Comparison of ENCODE assay signal across 1 cellular context in the genomic region with DNA sequence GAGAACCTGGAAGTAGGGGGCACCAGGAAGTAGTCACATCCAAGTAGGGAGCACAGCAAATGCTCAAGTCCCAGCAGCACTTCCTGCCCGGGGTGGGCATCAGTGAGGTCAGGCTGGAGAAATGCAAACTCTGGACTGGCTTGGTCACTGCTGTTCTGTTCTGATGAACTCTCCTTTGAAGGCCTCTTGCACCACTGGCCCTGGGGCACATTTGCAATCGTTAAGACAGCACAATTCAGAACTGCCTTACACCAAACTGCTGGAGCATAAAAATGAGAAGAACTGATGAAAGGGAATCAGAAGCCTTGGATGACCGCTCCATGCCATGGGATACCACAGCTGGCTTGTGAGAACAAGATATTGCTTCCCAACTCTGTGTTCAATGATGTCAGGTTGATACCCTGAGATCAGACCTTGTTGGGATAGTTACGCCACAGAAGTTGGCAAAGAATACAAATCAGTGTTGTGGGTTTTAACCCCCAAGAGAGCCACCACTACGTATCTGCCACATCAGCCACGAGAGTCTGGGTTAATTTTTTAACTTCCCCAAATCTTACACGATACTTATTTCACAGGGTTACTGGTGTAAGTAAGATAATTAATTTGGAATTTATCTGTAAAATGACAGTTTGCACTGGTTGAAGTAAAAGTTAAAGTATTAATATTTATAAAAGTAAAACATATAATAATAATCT.
TF ChIP-seq lines count a peak whose summit lies in the region.

No MANE protein-coding gene starts in this region.

TF ChIP-seq in GM23338, 12 proteins besides CTCF, POLR2A, EP300 and RAD21 (continued from another document):
- TF ChIP-seq, protein P1, sequence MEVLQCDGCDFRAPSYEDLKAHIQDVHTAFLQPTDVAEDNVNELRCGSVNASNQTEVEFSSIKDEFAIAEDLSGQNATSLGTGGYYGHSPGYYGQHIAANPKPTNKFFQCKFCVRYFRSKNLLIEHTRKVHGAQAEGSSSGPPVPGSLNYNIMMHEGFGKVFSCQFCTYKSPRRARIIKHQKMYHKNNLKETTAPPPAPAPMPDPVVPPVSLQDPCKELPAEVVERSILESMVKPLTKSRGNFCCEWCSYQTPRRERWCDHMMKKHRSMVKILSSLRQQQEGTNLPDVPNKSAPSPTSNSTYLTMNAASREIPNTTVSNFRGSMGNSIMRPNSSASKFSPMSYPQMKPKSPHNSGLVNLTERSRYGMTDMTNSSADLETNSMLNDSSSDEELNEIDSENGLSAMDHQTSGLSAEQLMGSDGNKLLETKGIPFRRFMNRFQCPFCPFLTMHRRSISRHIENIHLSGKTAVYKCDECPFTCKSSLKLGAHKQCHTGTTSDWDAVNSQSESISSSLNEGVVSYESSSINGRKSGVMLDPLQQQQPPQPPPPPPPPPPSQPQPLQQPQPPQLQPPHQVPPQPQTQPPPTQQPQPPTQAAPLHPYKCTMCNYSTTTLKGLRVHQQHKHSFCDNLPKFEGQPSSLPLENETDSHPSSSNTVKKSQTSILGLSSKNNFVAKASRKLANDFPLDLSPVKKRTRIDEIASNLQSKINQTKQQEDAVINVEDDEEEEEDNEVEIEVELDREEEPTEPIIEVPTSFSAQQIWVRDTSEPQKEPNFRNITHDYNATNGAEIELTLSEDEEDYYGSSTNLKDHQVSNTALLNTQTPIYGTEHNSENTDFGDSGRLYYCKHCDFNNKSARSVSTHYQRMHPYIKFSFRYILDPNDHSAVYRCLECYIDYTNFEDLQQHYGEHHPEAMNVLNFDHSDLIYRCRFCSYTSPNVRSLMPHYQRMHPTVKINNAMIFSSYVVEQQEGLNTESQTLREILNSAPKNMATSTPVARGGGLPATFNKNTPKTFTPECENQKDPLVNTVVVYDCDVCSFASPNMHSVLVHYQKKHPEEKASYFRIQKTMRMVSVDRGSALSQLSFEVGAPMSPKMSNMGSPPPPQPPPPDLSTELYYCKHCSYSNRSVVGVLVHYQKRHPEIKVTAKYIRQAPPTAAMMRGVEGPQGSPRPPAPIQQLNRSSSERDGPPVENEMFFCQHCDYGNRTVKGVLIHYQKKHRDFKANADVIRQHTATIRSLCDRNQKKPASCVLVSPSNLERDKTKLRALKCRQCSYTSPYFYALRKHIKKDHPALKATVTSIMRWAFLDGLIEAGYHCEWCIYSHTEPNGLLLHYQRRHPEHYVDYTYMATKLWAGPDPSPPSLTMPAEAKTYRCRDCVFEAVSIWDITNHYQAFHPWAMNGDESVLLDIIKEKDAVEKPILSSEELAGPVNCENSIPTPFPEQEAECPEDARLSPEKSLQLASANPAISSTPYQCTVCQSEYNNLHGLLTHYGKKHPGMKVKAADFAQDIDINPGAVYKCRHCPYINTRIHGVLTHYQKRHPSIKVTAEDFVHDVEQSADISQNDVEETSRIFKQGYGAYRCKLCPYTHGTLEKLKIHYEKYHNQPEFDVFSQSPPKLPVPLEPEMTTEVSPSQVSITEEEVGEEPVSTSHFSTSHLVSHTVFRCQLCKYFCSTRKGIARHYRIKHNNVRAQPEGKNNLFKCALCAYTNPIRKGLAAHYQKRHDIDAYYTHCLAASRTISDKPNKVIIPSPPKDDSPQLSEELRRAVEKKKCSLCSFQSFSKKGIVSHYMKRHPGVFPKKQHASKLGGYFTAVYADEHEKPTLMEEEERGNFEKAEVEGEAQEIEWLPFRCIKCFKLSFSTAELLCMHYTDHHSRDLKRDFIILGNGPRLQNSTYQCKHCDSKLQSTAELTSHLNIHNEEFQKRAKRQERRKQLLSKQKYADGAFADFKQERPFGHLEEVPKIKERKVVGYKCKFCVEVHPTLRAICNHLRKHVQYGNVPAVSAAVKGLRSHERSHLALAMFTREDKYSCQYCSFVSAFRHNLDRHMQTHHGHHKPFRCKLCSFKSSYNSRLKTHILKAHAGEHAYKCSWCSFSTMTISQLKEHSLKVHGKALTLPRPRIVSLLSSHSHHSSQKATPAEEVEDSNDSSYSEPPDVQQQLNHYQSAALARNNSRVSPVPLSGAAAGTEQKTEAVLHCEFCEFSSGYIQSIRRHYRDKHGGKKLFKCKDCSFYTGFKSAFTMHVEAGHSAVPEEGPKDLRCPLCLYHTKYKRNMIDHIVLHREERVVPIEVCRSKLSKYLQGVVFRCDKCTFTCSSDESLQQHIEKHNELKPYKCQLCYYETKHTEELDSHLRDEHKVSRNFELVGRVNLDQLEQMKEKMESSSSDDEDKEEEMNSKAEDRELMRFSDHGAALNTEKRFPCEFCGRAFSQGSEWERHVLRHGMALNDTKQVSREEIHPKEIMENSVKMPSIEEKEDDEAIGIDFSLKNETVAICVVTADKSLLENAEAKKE (CRISPR knock-in tag; IDR thresholded peaks at IDR 0.05), result no peak
- TF ChIP-seq, protein P2, sequence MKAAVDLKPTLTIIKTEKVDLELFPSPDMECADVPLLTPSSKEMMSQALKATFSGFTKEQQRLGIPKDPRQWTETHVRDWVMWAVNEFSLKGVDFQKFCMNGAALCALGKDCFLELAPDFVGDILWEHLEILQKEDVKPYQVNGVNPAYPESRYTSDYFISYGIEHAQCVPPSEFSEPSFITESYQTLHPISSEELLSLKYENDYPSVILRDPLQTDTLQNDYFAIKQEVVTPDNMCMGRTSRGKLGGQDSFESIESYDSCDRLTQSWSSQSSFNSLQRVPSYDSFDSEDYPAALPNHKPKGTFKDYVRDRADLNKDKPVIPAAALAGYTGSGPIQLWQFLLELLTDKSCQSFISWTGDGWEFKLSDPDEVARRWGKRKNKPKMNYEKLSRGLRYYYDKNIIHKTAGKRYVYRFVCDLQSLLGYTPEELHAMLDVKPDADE (IDR thresholded peaks at IDR 0.05), result no peak
- TF ChIP-seq ZNF331 (CRISPR knock-in tag; IDR thresholded peaks at IDR 0.05; ENCODE audit: low read depth), result no peak
- no peak for TF ChIP-seq STAT1 (IDR thresholded peaks at IDR 0.05; ENCODE audit: unreplicated experiment)
- no peak for TF ChIP-seq POLR2AphosphoS5 (IDR thresholded peaks at IDR 0.05; ENCODE audit: low read depth)
- no peak for TF ChIP-seq JUNB (IDR thresholded peaks at IDR 0.05; ENCODE audit: unreplicated experiment)
- TF ChIP-seq EZH2 (IDR thresholded peaks at IDR 0.05; ENCODE audit: low read depth, unreplicated experiment), result no peak
